8 cellular contexts compared by ENCODE assay signal in genomic region chr10:81873932-81874816, GRCh38. TPM values are rescaled to one million over a fixed set of nuclear protein-coding genes. Genes with fewer than 3 reads are reported as not detected.
DNase-seq lines count a peak whose midpoint lies in the region; ATAC-seq and TF ChIP-seq lines count a peak whose summit lies in the region.

No MANE protein-coding gene starts in this region.

- no peak overlapping the region for H2BK12ac ChIP-seq in mesenchymal stem cell (ENCODE audit: low read length in 2 of 2)

- no peaks in the 10 kb centered on the region for H3K79me2 ChIP-seq in Karpas-422 (ENCODE audit: low read length)

- H3K4me3 ChIP-seq in mesenchymal stem cell (ENCODE audit: insufficient read depth in 1 of 2, low read depth in 1 of 2, low read length in 2 of 2) (peak overlapping the region in 1 of 2 experiments; percentile 41), Karpas-422 (ENCODE audit: low read length) (no peak overlapping the region)

- no peak overlapping the region for H4K91ac ChIP-seq in mesenchymal stem cell (ENCODE audit: low read length)

- H2AFZ ChIP-seq in mesenchymal stem cell (ENCODE audit: low read depth, low read length) (no peak overlapping the region), Karpas-422 (ENCODE audit: low read length) (no peak overlapping the region)

- no peak overlapping the region for H3K14ac ChIP-seq in mesenchymal stem cell (ENCODE audit: low read length in 2 of 2)

- TF ChIP-seq CTCF in GM10248 (IDR thresholded peaks at IDR 0.05; ENCODE audit: control extremely low read depth, extremely low read depth, low read depth, missing control alignments) = no peak

- H4K20me1 ChIP-seq in Karpas-422 (ENCODE audit: insufficient read depth, low read depth, low read length) = no peaks in the 10 kb centered on the region

- DNase-seq in GM10248 (ENCODE audit: extremely low spot score) = peak; percentile 24
- DNase-seq in NCI-H146 (lab: John Stamatoyannopoulos, UW) = peak; percentile 73
- peak; percentile 90 for DNase-seq in ecto neural progenitor cell (ENCODE audit: low spot score)
- DNase-seq in mesenchymal stem cell = peak; percentile 55
- no peak for DNase-seq in Karpas-422
- no peak for DNase-seq in mesenteric fat pad (ENCODE audit: low spot score)

- H3K36me3 ChIP-seq in mesenchymal stem cell (ENCODE audit: control insufficient read depth in 1 of 2, insufficient read depth in 2 of 2, low read depth in 1 of 2, low read length in 2 of 2) (no peaks in the 10 kb centered on the region), Karpas-422 (ENCODE audit: insufficient read depth, low read length) (no peaks in the 10 kb centered on the region)

- H3K79me1 ChIP-seq in mesenchymal stem cell (replicated peaks; ENCODE audit: low read length, poor library complexity, severe bottlenecking) = no peaks in the 10 kb centered on the region

- no peak overlapping the region for H2BK5ac ChIP-seq in mesenchymal stem cell (ENCODE audit: low read depth, low read length, poor library complexity, severe bottlenecking)

- no peaks in the 10 kb centered on the region for H3K9me3 ChIP-seq in mesenchymal stem cell (ENCODE audit: control insufficient read depth, low read length)
- no peaks in the 10 kb centered on the region for H3K9me3 ChIP-seq in Karpas-422 (ENCODE audit: low read length)

- CTCF ChIA-PET in GM10248 (lab: Yijun Ruan, JAX) = no interaction called here

- no peak overlapping the region for H3K9ac ChIP-seq in mesenchymal stem cell (ENCODE audit: low read length)
- H3K9ac ChIP-seq in Karpas-422 (ENCODE audit: low read length) = no peak overlapping the region

- no peak overlapping the region for H3K4ac ChIP-seq in mesenchymal stem cell (ENCODE audit: low read depth in 1 of 2, low read length in 2 of 2)

- no peak overlapping the region for H2BK120ac ChIP-seq in mesenchymal stem cell (ENCODE audit: low read depth, low read length)

- no peak overlapping the region for H3K23ac ChIP-seq in mesenchymal stem cell (ENCODE audit: low read length in 2 of 2)

- H3K4me1 ChIP-seq in mesenchymal stem cell (ENCODE audit: control insufficient read depth, insufficient read depth, low read depth, low read length) (peaks cover 23% of the 10 kb centered on the region), Karpas-422 (ENCODE audit: low read length) (no peaks in the 10 kb centered on the region)

- ATAC-seq in GM18870 (IDR thresholded peaks at IDR 0.05; ENCODE audit: unreplicated experiment) (no peak), HG03457 (IDR thresholded peaks at IDR 0.05; ENCODE audit: unreplicated experiment) (no peak)

- no peaks in the 10 kb centered on the region for H3K9me2 ChIP-seq in Karpas-422 (replicated peaks; ENCODE audit: insufficient read depth, low read length)

- H3K27me3 ChIP-seq in mesenchymal stem cell (ENCODE audit: control insufficient read depth in 1 of 2, insufficient read depth in 1 of 2, low read length in 2 of 2) (peaks cover 40 to 54% of the 10 kb centered on the region in 2 experiments), Karpas-422 (ENCODE audit: low read length) (no peaks in the 10 kb centered on the region)

- no peak overlapping the region for H3K18ac ChIP-seq in mesenchymal stem cell (ENCODE audit: low read depth in 1 of 2, low read length in 2 of 2)

- under 1% methylated on average over 74 of the region's 80 CpGs for WGBS in mesenchymal stem cell

- H3K4me2 ChIP-seq in mesenchymal stem cell (ENCODE audit: low read length, poor library complexity, severe bottlenecking) = peak overlapping the region; percentile 81
- no peak overlapping the region for H3K4me2 ChIP-seq in Karpas-422 (ENCODE audit: low read depth, low read length, poor library complexity, severe bottlenecking)

- H2AK5ac ChIP-seq in mesenchymal stem cell (ENCODE audit: low read length, severe bottlenecking) = no peak overlapping the region

- no peak overlapping the region for H4K8ac ChIP-seq in mesenchymal stem cell (ENCODE audit: low read length)

- POLR2A ChIA-PET in GM10248 (lab: Yijun Ruan, JAX) = no interaction called here

- no peak overlapping the region for H3K27ac ChIP-seq in mesenchymal stem cell (ENCODE audit: low read length, poor library complexity, severe bottlenecking)
- no peak overlapping the region for H3K27ac ChIP-seq in Karpas-422 (ENCODE audit: low read length)

- no peak overlapping the region for H2BK15ac ChIP-seq in mesenchymal stem cell (ENCODE audit: low read depth, poor library complexity, severe bottlenecking)

RNA-seq across cellular contexts. Expression of gene NRG3, which starts 0.8 kb away (rescaled TPM):
- polyA plus RNA-seq in mesenchymal stem cell (2013, experiment 1 of 2) = 0.17 TPM
- polyA plus RNA-seq in mesenchymal stem cell (2013, experiment 2 of 2) = 0.10 TPM
- not detected in 2 replicates for total RNA-seq in Karpas-422 (2014; rRNA removed; shearing (Covaris generic); ENCODE audit: low replicate concordance)
- total RNA-seq in mesenteric fat pad = 0.19 TPM

Comparison
In these comparisons a context has a peak if more than half of its experiments do, and no peak if none do; other contexts are left out.
1. DNase-seq: peak in GM10248 (single experiment), NCI-H146 (single experiment), ecto neural progenitor cell (single experiment) and mesenchymal stem cell (single experiment); none in Karpas-422 (single experiment) and mesenteric fat pad (single experiment).